ENCODE assay signal across 11 cellular contexts in the genomic region with DNA sequence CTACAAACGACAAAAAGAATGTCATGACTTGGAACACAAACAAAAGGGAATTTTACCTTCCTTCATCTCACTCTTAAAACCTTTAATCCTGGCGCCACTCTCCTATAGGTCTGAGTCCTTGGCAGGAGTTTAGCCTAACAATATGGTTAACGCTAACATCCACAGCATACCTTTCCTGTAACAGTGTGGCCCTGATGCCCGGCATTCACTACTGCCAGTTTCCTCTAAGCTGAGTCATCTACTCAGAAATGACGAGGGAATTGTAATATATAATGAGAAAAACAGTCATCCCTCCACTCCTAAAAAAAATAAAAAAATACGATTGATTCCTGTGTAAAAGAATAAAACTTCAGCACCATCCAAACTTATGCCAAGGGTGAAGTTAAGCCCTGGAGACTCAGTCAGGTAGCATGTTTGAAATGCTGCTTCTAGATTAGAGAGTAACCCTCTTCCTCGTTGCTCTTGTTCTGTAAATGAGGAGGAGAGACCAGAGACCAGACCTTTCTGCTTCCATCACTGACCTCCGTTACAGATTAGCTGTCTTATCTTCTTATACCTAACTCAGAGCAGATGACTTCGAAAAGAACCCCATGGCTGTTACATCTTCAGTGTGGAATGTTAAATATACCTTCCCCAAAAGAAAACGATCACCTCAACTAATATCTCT. TPM values are rescaled to one million over a fixed set of nuclear protein-coding genes. Genes with fewer than 3 reads are reported as not detected.
A peak's percentile ranks its signal among the peaks of the same experiment; 100 is the strongest.
DNase-seq lines count a peak whose midpoint lies in the region; ATAC-seq and TF ChIP-seq lines count a peak whose summit lies in the region.
"Had no signal": no experiment of that assay in that cellular context is flagged by ENCODE, and none has a peak within 500 bp of the region (broad histone marks: within the 10 kb centered on the region; RNA-seq: fewer than 3 reads in every experiment).

No MANE protein-coding gene starts in this region.

- H3K4me1 ChIP-seq in PC-3 (ENCODE audit: insufficient read depth, low read length), result peaks cover 9% of the 10 kb centered on the region; the same call in 1 of the 2 replicates
- H3K4me1 ChIP-seq in left lung, result no peaks in the 10 kb centered on the region
- no peaks in the 10 kb centered on the region for H3K4me1 ChIP-seq in tibial nerve

- H3K4me3 Mint-ChIP-seq in dendritic cell treated with granulocyte-macrophage colony-stimulating factor and Interleukin-4, amounts not matched to agents 40 ng/mL and 50 ng/mL, for 4 days, result no peak overlapping the region
- H3K4me3 Mint-ChIP-seq in nephron progenitor cell, result no peak overlapping the region
- H3K4me3 Mint-ChIP-seq: activated naive CD8-positive, alpha-beta T cell treated with anti-CD3 and anti-CD28 coated beads for 36 hours had no signal

- TF ChIP-seq EP300 in tibial nerve (IDR thresholded peaks at IDR 0.05), result peak in 1 of 2 donors; percentile 21

- 63 to 68% methylated on average over 10 of the region's 10 CpGs for WGBS in tibial nerve, 2 donors

- H3K27ac ChIP-seq in PC-3 (ENCODE audit: low read length) (peak overlapping the region; percentile 20), left lung (no peak overlapping the region), tibial nerve (no peak overlapping the region)

- peaks cover 39% of the 10 kb centered on the region for H3K36me3 Mint-ChIP-seq in dendritic cell treated with granulocyte-macrophage colony-stimulating factor and Interleukin-4, amounts not matched to agents 40 ng/mL and 50 ng/mL, for 4 days (ENCODE audit: low read depth)
- H3K36me3 Mint-ChIP-seq in nephron progenitor cell (ENCODE audit: low read depth), result no peaks in the 10 kb centered on the region

- no peaks in the 10 kb centered on the region for H4K20me1 ChIP-seq in PC-3 (ENCODE audit: low read length)

- POLR2A ChIA-PET in PC-3 (lab: Charles Lee; ENCODE audit: unreplicated experiment), result interaction anchor here (0.7 kb wide), 1 partner anchor 246 kb away, joined by 4 read pairs; no protein-coding TSS in a partner anchor

- no peaks in the 10 kb centered on the region for H3F3A ChIP-seq in PC-3 (ENCODE audit: low read length, unreplicated experiment)

- ATAC-seq in PC-3 (peak; percentile 99), left lung (no peak)

- H3K36me3 ChIP-seq in PC-3 (ENCODE audit: low read depth, low read length) (no peaks in the 10 kb centered on the region), left lung (peaks cover 0 to 44% of the 10 kb centered on the region in 2 donors), tibial nerve (peaks cover 0 to 38% (median 0%) of the 10 kb centered on the region in 3 donors)

- H3K9ac ChIP-seq in PC-3 (ENCODE audit: low read length), result no peak overlapping the region

- no peaks in the 10 kb centered on the region for H3K79me2 ChIP-seq in PC-3 (ENCODE audit: low read length)

- no peak for TF ChIP-seq POLR2A in tibial nerve (IDR thresholded peaks at IDR 0.05)

- CTCF ChIA-PET in PC-3 (lab: Charles Lee), result no interaction called here

- no TSS peak for BruUV-seq in PC-3 (replicated peaks; lab: Mats Ljungman, UMichigan)

- peak overlapping the region; percentile 51; the same call in 1 of the 2 replicates for H2AFZ ChIP-seq in PC-3 (ENCODE audit: low read length)

- H3K27ac Mint-ChIP-seq in dendritic cell treated with granulocyte-macrophage colony-stimulating factor and Interleukin-4, amounts not matched to agents 40 ng/mL and 50 ng/mL, for 4 days, result peak overlapping the region; percentile 58
- peak overlapping the region; percentile 2 for H3K27ac Mint-ChIP-seq in nephron progenitor cell
- H3K27ac Mint-ChIP-seq: activated naive CD8-positive, alpha-beta T cell treated with anti-CD3 and anti-CD28 coated beads for 36 hours had no signal

- H3K9me3 ChIP-seq in PC-3 (ENCODE audit: low read length) (no peaks in the 10 kb centered on the region), left lung (no peaks in the 10 kb centered on the region), tibial nerve (no peaks in the 10 kb centered on the region)

- peaks cover 13% of the 10 kb centered on the region for H3K4me1 Mint-ChIP-seq in dendritic cell treated with granulocyte-macrophage colony-stimulating factor and Interleukin-4, amounts not matched to agents 40 ng/mL and 50 ng/mL, for 4 days (ENCODE audit: low read depth)
- H3K4me1 Mint-ChIP-seq in nephron progenitor cell, result no peaks in the 10 kb centered on the region
- H3K4me1 Mint-ChIP-seq: activated naive CD8-positive, alpha-beta T cell treated with anti-CD3 and anti-CD28 coated beads for 36 hours had no signal

- peak overlapping the region; percentile 9; the same call in 1 of the 2 replicates for H3K4me2 ChIP-seq in PC-3 (ENCODE audit: low read length)

- H3K4me3 ChIP-seq in PC-3 (ENCODE audit: low read length), result no peak overlapping the region
- no peak overlapping the region for H3K4me3 ChIP-seq in left lung
- H3K4me3 ChIP-seq in tibial nerve, result no peak overlapping the region

- TF ChIP-seq CTCF in PC-3 (conservative IDR thresholded peaks at IDR 0.05; ENCODE audit: low read depth, low read length), result no peak
- no peak for TF ChIP-seq CTCF in nephron progenitor cell (IDR thresholded peaks at IDR 0.05)
- TF ChIP-seq CTCF in left lung (IDR thresholded peaks at IDR 0.05), result no peak
- no peak for TF ChIP-seq CTCF in tibial nerve (IDR thresholded peaks at IDR 0.05)

- H3K27me3 ChIP-seq in PC-3 (ENCODE audit: low read length) (no peaks in the 10 kb centered on the region), left lung (no peaks in the 10 kb centered on the region), tibial nerve (no peaks in the 10 kb centered on the region)

- no peaks in the 10 kb centered on the region for H3K9me3 Mint-ChIP-seq in dendritic cell treated with granulocyte-macrophage colony-stimulating factor and Interleukin-4, amounts not matched to agents 40 ng/mL and 50 ng/mL, for 4 days
- H3K9me3 Mint-ChIP-seq in nephron progenitor cell, result no peaks in the 10 kb centered on the region
- H3K9me3 Mint-ChIP-seq: activated naive CD8-positive, alpha-beta T cell treated with anti-CD3 and anti-CD28 coated beads for 36 hours had no signal

- DNase-seq in EL (peak; percentile 62), PC-3 (peak; percentile 46), nephron progenitor cell (no peak), germinal center (ENCODE audit: low spot score) (no peak), left lung (no peak), NCI-H1930 (lab: John Stamatoyannopoulos, UW) (no peak), tibial nerve (ENCODE audit: low spot score in 2 of 2) (no peak)
- DNase-seq: activated CD4-positive, alpha-beta T cell treated with anti-CD3 and anti-CD28 coated beads, Interleukin-2, amount 50 U/mL, for 4 hours; activated naive CD8-positive, alpha-beta T cell treated with anti-CD3 and anti-CD28 coated beads for 36 hours; Right ventricle myocardium superior had no signal

- H3K9me2 ChIP-seq in PC-3 (replicated peaks; ENCODE audit: low read length), result no peaks in the 10 kb centered on the region

- intact Hi-C loops in PC-3 (cut with micrococcal nuclease) (loop anchor here (10.0 kb wide), 1 partner anchor 200 kb away; a partner anchor contains a TSS), left lung (cut with DNase I) (no loop called here)
- intact Hi-C loops in dendritic cell treated with granulocyte-macrophage colony-stimulating factor and Interleukin-4, amounts not matched to agents 40 ng/mL and 50 ng/mL, for 4 days (cut with micrococcal nuclease), result no loop called here

- H3K27me3 Mint-ChIP-seq in dendritic cell treated with granulocyte-macrophage colony-stimulating factor and Interleukin-4, amounts not matched to agents 40 ng/mL and 50 ng/mL, for 4 days, result no peaks in the 10 kb centered on the region
- H3K27me3 Mint-ChIP-seq in nephron progenitor cell (ENCODE audit: low read depth, poor library complexity), result no peaks in the 10 kb centered on the region
- H3K27me3 Mint-ChIP-seq: activated naive CD8-positive, alpha-beta T cell treated with anti-CD3 and anti-CD28 coated beads for 36 hours had no signal

RNA-seq across cellular contexts. Expression of a gene that starts 37.4 kb away (rescaled TPM):
- total RNA-seq in PC-3 (2014; rRNA removed), result 4.4 and 4.7 TPM in 2 replicates
- 10 to 100 TPM; 11.7 to 13.7 TPM for total RNA-seq in left lung
- 10 to 100 TPM in 2 of 4 donors, 1 to 10 TPM in 2; 5.7 to 10.3 (median 8.3) TPM for total RNA-seq in tibial nerve

Comparison
In these comparisons a context has a peak if more than half of its experiments do, and no peak if none do; other contexts are left out.
1. DNase-seq: peak in EL (single experiment) and PC-3 (single experiment); none in nephron progenitor cell (single experiment), germinal center (single experiment), left lung (0 of 2), NCI-H1930 (0 of 2) and tibial nerve (0 of 2).